In genomic region chr6:27630727-27631613, GRCh38 we compare ENCODE assay signal across 1 cellular context.
TF ChIP-seq lines count a peak whose summit lies in the region.

No MANE protein-coding gene starts in this region.

TF ChIP-seq in K562, 482 proteins besides CTCF, POLR2A, EP300 and RAD21 (continued from another document and continues in another):
- no peak for TF ChIP-seq ID3 (CRISPR knock-in tag; IDR thresholded peaks at IDR 0.05)
- peak; percentile 80; the same call in 1 of the 2 replicates for TF ChIP-seq ID3 (tag; IDR thresholded peaks at IDR 0.05)
- no peak for TF ChIP-seq TSHZ1 (CRISPR knock-in tag; IDR thresholded peaks at IDR 0.05)
- no peak for TF ChIP-seq ZNF551 (CRISPR knock-in tag; IDR thresholded peaks at IDR 0.05)
- no peak for TF ChIP-seq CUX1 (CRISPR knock-in tag; IDR thresholded peaks at IDR 0.05)
- no peak for TF ChIP-seq SETDB1 (IDR thresholded peaks at IDR 0.05; ENCODE audit: low read length)
- peak; percentile 61 for TF ChIP-seq GABPB1 (CRISPR knock-in tag; IDR thresholded peaks at IDR 0.05)
- no peak for TF ChIP-seq MCM7 (IDR thresholded peaks at IDR 0.05)
- TF ChIP-seq PATZ1 (CRISPR knock-in tag; IDR thresholded peaks at IDR 0.05; ENCODE audit: borderline replicate concordance), result no peak
- no peak for TF ChIP-seq NFE2L1 (tag; IDR thresholded peaks at IDR 0.05; ENCODE audit: borderline replicate concordance, low read depth)
- TF ChIP-seq HMG20B (CRISPR knock-in tag; IDR thresholded peaks at IDR 0.05), result no peak
- no peak for TF ChIP-seq SLC30A9 (CRISPR knock-in tag; IDR thresholded peaks at IDR 0.05)
- no peak for TF ChIP-seq ZNF277 (CRISPR knock-in tag; IDR thresholded peaks at IDR 0.05; ENCODE audit: borderline replicate concordance)
- no peak for TF ChIP-seq HMBOX1 (IDR thresholded peaks at IDR 0.05)
- TF ChIP-seq DLX4 (CRISPR knock-in tag; IDR thresholded peaks at IDR 0.05), result no peak
- TF ChIP-seq HOXB6 (CRISPR knock-in tag; IDR thresholded peaks at IDR 0.05; ENCODE audit: borderline replicate concordance), result no peak
- peak; percentile 77 for TF ChIP-seq ZNF407 (IDR thresholded peaks at IDR 0.05; ENCODE audit: low read depth)
- peak; percentile 73 for TF ChIP-seq CREM (IDR thresholded peaks at IDR 0.05; ENCODE audit: low read depth)
- no peak for TF ChIP-seq ZBTB1 (CRISPR knock-in tag; IDR thresholded peaks at IDR 0.05; ENCODE audit: borderline replicate concordance, low read depth)
- TF ChIP-seq DIDO1 (tag; IDR thresholded peaks at IDR 0.05; ENCODE audit: low read depth), result no peak
- TF ChIP-seq DACH1 (IDR thresholded peaks at IDR 0.05; ENCODE audit: partially characterized antibody), result no peak
- peak; percentile 56; the same call in 1 of the 2 replicates for TF ChIP-seq XRCC5 (IDR thresholded peaks at IDR 0.05; ENCODE audit: low read depth, low read length)
- no peak for TF ChIP-seq SREBF1 (IDR thresholded peaks at IDR 0.05; ENCODE audit: borderline replicate concordance, low read depth, low read length)
- TF ChIP-seq MXI1 (IDR thresholded peaks at IDR 0.05; ENCODE audit: low read depth, low read length), result no peak
- no peak for TF ChIP-seq MEF2D (tag; conservative IDR thresholded peaks at IDR 0.05; ENCODE audit: low read depth)
